ENCODE assay signal across 1 cellular context in genomic region chr5:181167814-181168488, GRCh38.
TF ChIP-seq lines count a peak whose summit lies in the region.

No MANE protein-coding gene starts in this region.

TF ChIP-seq in K562, 482 proteins besides CTCF, POLR2A, EP300 and RAD21 (continued from another document and continues in another):
- no peak for TF ChIP-seq ZNF24 (IDR thresholded peaks at IDR 0.05)
- no peak for TF ChIP-seq THRA (IDR thresholded peaks at IDR 0.05)
- TF ChIP-seq THAP7 (CRISPR knock-in tag; IDR thresholded peaks at IDR 0.05): no peak
- TF ChIP-seq PPARD (CRISPR knock-in tag; IDR thresholded peaks at IDR 0.05): no peak
- no peak for TF ChIP-seq TFAP4 (CRISPR knock-in tag; IDR thresholded peaks at IDR 0.05; ENCODE audit: borderline replicate concordance)
- TF ChIP-seq CXXC5 (CRISPR knock-in tag; IDR thresholded peaks at IDR 0.05): peak; percentile 27
- no peak for TF ChIP-seq SAFB (IDR thresholded peaks at IDR 0.05; ENCODE audit: borderline replicate concordance, low read depth, low read length)
- TF ChIP-seq SRSF7 (optimal IDR thresholded peaks at IDR 0.05; ENCODE audit: low read depth, low read length): no peak
- peak; percentile 25; the same call in 1 of the 2 replicates for TF ChIP-seq EP400 (IDR thresholded peaks at IDR 0.05)
- no peak for TF ChIP-seq XRCC3 (IDR thresholded peaks at IDR 0.05)
- TF ChIP-seq ZNF436 (CRISPR knock-in tag; IDR thresholded peaks at IDR 0.05): no peak
- no peak for TF ChIP-seq ZNF77 (CRISPR knock-in tag; IDR thresholded peaks at IDR 0.05)
- TF ChIP-seq, protein P1, sequence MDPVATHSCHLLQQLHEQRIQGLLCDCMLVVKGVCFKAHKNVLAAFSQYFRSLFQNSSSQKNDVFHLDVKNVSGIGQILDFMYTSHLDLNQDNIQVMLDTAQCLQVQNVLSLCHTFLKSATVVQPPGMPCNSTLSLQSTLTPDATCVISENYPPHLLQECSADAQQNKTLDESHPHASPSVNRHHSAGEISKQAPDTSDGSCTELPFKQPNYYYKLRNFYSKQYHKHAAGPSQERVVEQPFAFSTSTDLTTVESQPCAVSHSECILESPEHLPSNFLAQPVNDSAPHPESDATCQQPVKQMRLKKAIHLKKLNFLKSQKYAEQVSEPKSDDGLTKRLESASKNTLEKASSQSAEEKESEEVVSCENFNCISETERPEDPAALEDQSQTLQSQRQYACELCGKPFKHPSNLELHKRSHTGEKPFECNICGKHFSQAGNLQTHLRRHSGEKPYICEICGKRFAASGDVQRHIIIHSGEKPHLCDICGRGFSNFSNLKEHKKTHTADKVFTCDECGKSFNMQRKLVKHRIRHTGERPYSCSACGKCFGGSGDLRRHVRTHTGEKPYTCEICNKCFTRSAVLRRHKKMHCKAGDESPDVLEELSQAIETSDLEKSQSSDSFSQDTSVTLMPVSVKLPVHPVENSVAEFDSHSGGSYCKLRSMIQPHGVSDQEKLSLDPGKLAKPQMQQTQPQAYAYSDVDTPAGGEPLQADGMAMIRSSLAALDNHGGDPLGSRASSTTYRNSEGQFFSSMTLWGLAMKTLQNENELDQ (CRISPR knock-in tag; IDR thresholded peaks at IDR 0.05; ENCODE audit: borderline replicate concordance): no peak
- TF ChIP-seq ZNF668 (CRISPR knock-in tag; IDR thresholded peaks at IDR 0.05): no peak
- no peak for TF ChIP-seq ZNF239 (CRISPR knock-in tag; IDR thresholded peaks at IDR 0.05)
- TF ChIP-seq NCOA1 (IDR thresholded peaks at IDR 0.05; ENCODE audit: low read depth): no peak
- TF ChIP-seq SMC3 (conservative IDR thresholded peaks at IDR 0.05; ENCODE audit: insufficient read depth, low read depth, low read length): 0 out of 2 replicates have a peak, but pooled peaks have one; percentile 20
- TF ChIP-seq, protein P2, sequence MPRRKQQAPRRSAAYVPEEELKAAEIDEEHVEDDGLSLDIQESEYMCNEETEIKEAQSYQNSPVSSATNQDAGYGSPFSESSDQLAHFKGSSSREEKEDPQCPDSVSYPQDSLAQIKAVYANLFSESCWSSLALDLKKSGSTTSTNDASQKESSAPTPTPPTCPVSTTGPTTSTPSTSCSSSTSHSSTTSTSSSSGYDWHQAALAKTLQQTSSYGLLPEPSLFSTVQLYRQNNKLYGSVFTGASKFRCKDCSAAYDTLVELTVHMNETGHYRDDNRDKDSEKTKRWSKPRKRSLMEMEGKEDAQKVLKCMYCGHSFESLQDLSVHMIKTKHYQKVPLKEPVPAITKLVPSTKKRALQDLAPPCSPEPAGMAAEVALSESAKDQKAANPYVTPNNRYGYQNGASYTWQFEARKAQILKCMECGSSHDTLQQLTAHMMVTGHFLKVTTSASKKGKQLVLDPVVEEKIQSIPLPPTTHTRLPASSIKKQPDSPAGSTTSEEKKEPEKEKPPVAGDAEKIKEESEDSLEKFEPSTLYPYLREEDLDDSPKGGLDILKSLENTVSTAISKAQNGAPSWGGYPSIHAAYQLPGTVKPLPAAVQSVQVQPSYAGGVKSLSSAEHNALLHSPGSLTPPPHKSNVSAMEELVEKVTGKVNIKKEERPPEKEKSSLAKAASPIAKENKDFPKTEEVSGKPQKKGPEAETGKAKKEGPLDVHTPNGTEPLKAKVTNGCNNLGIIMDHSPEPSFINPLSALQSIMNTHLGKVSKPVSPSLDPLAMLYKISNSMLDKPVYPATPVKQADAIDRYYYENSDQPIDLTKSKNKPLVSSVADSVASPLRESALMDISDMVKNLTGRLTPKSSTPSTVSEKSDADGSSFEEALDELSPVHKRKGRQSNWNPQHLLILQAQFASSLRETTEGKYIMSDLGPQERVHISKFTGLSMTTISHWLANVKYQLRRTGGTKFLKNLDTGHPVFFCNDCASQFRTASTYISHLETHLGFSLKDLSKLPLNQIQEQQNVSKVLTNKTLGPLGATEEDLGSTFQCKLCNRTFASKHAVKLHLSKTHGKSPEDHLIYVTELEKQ (CRISPR knock-in tag; IDR thresholded peaks at IDR 0.05): no peak
- TF ChIP-seq GATA2 (CRISPR knock-in tag; IDR thresholded peaks at IDR 0.05): peak; percentile 98
- TF ChIP-seq GTF2F1 (IDR thresholded peaks at IDR 0.05; ENCODE audit: low read depth, low read length): no peak
- no peak for TF ChIP-seq JUN (IDR thresholded peaks at IDR 0.05; ENCODE audit: borderline replicate concordance, low read depth, low read length)
- no peak for TF ChIP-seq JUN (CRISPR knock-in tag; IDR thresholded peaks at IDR 0.05; ENCODE audit: borderline replicate concordance)
- peak; percentile 5; the same call in 1 of the 2 replicates for TF ChIP-seq ARID1B (IDR thresholded peaks at IDR 0.05)
- TF ChIP-seq NUFIP1 (IDR thresholded peaks at IDR 0.05; ENCODE audit: partially characterized antibody): no peak
- 0 out of 3 replicates have a peak, but pooled peaks of 1 of the 2 experiments have one; percentile 29 for TF ChIP-seq CBX3 (IDR thresholded peaks at IDR 0.05; ENCODE audit: borderline replicate concordance in 1 of 2, low read length in 2 of 2)
- no peak for TF ChIP-seq ATF2 (CRISPR knock-in tag; IDR thresholded peaks at IDR 0.05)
- 0 out of 2 replicates have a peak, but pooled peaks have one; percentile 22 for TF ChIP-seq CREB1 (IDR thresholded peaks at IDR 0.05)
- no peak for TF ChIP-seq CREB1 (CRISPR knock-in tag; IDR thresholded peaks at IDR 0.05)
- peak; percentile 77; the same call in 1 of the 2 replicates for TF ChIP-seq ZNF764 (CRISPR knock-in tag; IDR thresholded peaks at IDR 0.05; ENCODE audit: low read depth)
- TF ChIP-seq, protein P3, sequence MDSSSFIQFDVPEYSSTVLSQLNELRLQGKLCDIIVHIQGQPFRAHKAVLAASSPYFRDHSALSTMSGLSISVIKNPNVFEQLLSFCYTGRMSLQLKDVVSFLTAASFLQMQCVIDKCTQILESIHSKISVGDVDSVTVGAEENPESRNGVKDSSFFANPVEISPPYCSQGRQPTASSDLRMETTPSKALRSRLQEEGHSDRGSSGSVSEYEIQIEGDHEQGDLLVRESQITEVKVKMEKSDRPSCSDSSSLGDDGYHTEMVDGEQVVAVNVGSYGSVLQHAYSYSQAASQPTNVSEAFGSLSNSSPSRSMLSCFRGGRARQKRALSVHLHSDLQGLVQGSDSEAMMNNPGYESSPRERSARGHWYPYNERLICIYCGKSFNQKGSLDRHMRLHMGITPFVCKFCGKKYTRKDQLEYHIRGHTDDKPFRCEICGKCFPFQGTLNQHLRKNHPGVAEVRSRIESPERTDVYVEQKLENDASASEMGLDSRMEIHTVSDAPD (CRISPR knock-in tag; IDR thresholded peaks at IDR 0.05): no peak
- TF ChIP-seq ZNF212 (CRISPR knock-in tag; IDR thresholded peaks at IDR 0.05): no peak
- TF ChIP-seq, protein P4, sequence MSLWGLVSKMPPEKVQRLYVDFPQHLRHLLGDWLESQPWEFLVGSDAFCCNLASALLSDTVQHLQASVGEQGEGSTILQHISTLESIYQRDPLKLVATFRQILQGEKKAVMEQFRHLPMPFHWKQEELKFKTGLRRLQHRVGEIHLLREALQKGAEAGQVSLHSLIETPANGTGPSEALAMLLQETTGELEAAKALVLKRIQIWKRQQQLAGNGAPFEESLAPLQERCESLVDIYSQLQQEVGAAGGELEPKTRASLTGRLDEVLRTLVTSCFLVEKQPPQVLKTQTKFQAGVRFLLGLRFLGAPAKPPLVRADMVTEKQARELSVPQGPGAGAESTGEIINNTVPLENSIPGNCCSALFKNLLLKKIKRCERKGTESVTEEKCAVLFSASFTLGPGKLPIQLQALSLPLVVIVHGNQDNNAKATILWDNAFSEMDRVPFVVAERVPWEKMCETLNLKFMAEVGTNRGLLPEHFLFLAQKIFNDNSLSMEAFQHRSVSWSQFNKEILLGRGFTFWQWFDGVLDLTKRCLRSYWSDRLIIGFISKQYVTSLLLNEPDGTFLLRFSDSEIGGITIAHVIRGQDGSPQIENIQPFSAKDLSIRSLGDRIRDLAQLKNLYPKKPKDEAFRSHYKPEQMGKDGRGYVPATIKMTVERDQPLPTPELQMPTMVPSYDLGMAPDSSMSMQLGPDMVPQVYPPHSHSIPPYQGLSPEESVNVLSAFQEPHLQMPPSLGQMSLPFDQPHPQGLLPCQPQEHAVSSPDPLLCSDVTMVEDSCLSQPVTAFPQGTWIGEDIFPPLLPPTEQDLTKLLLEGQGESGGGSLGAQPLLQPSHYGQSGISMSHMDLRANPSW (CRISPR knock-in tag; IDR thresholded peaks at IDR 0.05): no peak
- no peak for TF ChIP-seq ZNF586 (CRISPR knock-in tag; conservative IDR thresholded peaks at IDR 0.05)
- TF ChIP-seq POLR3G (IDR thresholded peaks at IDR 0.05; ENCODE audit: extremely low read depth, insufficient read length, insufficient replicate concordance): no peak
- no peak for TF ChIP-seq ZBTB17 (CRISPR knock-in tag; IDR thresholded peaks at IDR 0.05)
- no peak for TF ChIP-seq USF1 (CRISPR knock-in tag; IDR thresholded peaks at IDR 0.05)
- no peak for TF ChIP-seq SRF (CRISPR knock-in tag; IDR thresholded peaks at IDR 0.05)
- TF ChIP-seq ZNF217 (CRISPR knock-in tag; IDR thresholded peaks at IDR 0.05): no peak
- no peak for TF ChIP-seq CBX8 (IDR thresholded peaks at IDR 0.05; ENCODE audit: borderline replicate concordance, extremely low read depth, low read depth, low read length, poor library complexity, severe bottlenecking)
- 0 out of 4 replicates have a peak, but pooled peaks have one; percentile 19 to 25 for TF ChIP-seq MNT (conservative IDR thresholded peaks at IDR 0.05)
- TF ChIP-seq TEAD4 (IDR thresholded peaks at IDR 0.05; ENCODE audit: low read length): 0 out of 2 replicates have a peak, but pooled peaks have one; percentile 40
- TF ChIP-seq TEAD4 (CRISPR knock-in tag; IDR thresholded peaks at IDR 0.05; ENCODE audit: borderline replicate concordance): no peak
- TF ChIP-seq FOXM1 (IDR thresholded peaks at IDR 0.05; ENCODE audit: low read depth): no peak
- TF ChIP-seq FOXM1 (CRISPR knock-in tag; IDR thresholded peaks at IDR 0.05; ENCODE audit: low read depth): no peak
- TF ChIP-seq ZFX (CRISPR knock-in tag; IDR thresholded peaks at IDR 0.05): no peak
- peak; percentile 95 for TF ChIP-seq ZNF766 (CRISPR knock-in tag; conservative IDR thresholded peaks at IDR 0.05)
- no peak for TF ChIP-seq MEF2D (tag; conservative IDR thresholded peaks at IDR 0.05; ENCODE audit: low read depth)
- TF ChIP-seq, protein P5, sequence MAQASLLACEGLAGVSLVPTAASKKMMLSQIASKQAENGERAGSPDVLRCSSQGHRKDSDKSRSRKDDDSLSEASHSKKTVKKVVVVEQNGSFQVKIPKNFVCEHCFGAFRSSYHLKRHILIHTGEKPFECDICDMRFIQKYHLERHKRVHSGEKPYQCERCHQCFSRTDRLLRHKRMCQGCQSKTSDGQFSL (CRISPR knock-in tag; IDR thresholded peaks at IDR 0.05): no peak
- TF ChIP-seq, protein P5 (tag; IDR thresholded peaks at IDR 0.05): no peak
- TF ChIP-seq ZNF140 (CRISPR knock-in tag; IDR thresholded peaks at IDR 0.05): no peak
